Comparison of ENCODE assay signal across 8 cellular contexts in genomic region chr1:109112652-109113285, GRCh38. TPM values are rescaled to one million over a fixed set of nuclear protein-coding genes. Genes with fewer than 3 reads are reported as not detected.
DNase-seq lines count a peak whose midpoint lies in the region; ATAC-seq and TF ChIP-seq lines count a peak whose summit lies in the region.

No MANE protein-coding gene starts in this region.

- TF ChIP-seq POLR2A in adrenal gland (IDR thresholded peaks at IDR 0.05) (no peak), prostate gland (IDR thresholded peaks at IDR 0.05) (no peak), upper lobe of left lung (IDR thresholded peaks at IDR 0.05) (no peak)

- H3K9me3 ChIP-seq in ES-I3 (ENCODE audit: control insufficient read depth, insufficient read depth, low read length) (no peaks in the 10 kb centered on the region), adrenal gland (replicated peaks in 1 of 3) (no peaks in the 10 kb centered on the region), left ventricle myocardium inferior (replicated peaks) (no peaks in the 10 kb centered on the region), prostate gland (no peaks in the 10 kb centered on the region), upper lobe of left lung (no peaks in the 10 kb centered on the region)

- H3K27ac ChIP-seq in adrenal gland (no peak overlapping the region), left ventricle myocardium inferior (replicated peaks) (peak overlapping the region; percentile 20), prostate gland (no peak overlapping the region), upper lobe of left lung (no peak overlapping the region)

- H3K9ac ChIP-seq in ES-I3 (ENCODE audit: low read depth, low read length), result peak overlapping the region; percentile 46; the same call in 1 of the 2 replicates

- intact Hi-C loops in adrenal gland (cut with DNase I), result no loop called here
- intact Hi-C loops in left ventricle myocardium inferior (cut with micrococcal nuclease), result no loop called here
- intact Hi-C loops in prostate gland (cut with DNase I), result loop anchor here (5.0 to 10.0 kb wide), 2 partner anchors 100 to 148 kb away; partner anchors contain the start of genes CLCC1 and SARS1

- peak; percentile 95 to 96 for ATAC-seq in upper lobe of left lung (ENCODE audit: low FRiP score in 2 of 2)

- H3K27me3 ChIP-seq in adrenal gland, result peaks cover 22% of the 10 kb centered on the region
- peaks cover 42% of the 10 kb centered on the region for H3K27me3 ChIP-seq in left ventricle myocardium inferior (ENCODE audit: low read depth)
- H3K27me3 ChIP-seq in prostate gland (replicated peaks; ENCODE audit: insufficient read depth), result no peaks in the 10 kb centered on the region
- peaks cover 0 to 10% (median 4%) of the 10 kb centered on the region in 4 donors for H3K27me3 ChIP-seq in upper lobe of left lung

- H3K36me3 ChIP-seq in ES-I3 (ENCODE audit: insufficient read depth, low read length) (no peaks in the 10 kb centered on the region), adrenal gland (replicated peaks in 1 of 2) (no peaks in the 10 kb centered on the region), left ventricle myocardium inferior (no peaks in the 10 kb centered on the region), prostate gland (no peaks in the 10 kb centered on the region), upper lobe of left lung (no peaks in the 10 kb centered on the region)

- H3K4me1 ChIP-seq in ES-I3 (ENCODE audit: insufficient read depth, low read length), result no peaks in the 10 kb centered on the region
- H3K4me1 ChIP-seq in adrenal gland (replicated peaks in 1 of 2), result peaks cover 0 to 20% of the 10 kb centered on the region in 2 donors
- H3K4me1 ChIP-seq in left ventricle myocardium inferior, result peaks cover 25% of the 10 kb centered on the region
- no peaks in the 10 kb centered on the region for H3K4me1 ChIP-seq in prostate gland (replicated peaks)
- H3K4me1 ChIP-seq in upper lobe of left lung, result peaks cover 16 to 27% (median 19%) of the 10 kb centered on the region in 4 donors

- H3K4me3 ChIP-seq in HFF-Myc (replicated peaks; ENCODE audit: low read depth, low read length) (no peak overlapping the region), adrenal gland (peak overlapping the region in 1 of 4 donors; percentile 43), left ventricle myocardium inferior (peak overlapping the region; percentile 62), prostate gland (no peak overlapping the region), upper lobe of left lung (peak overlapping the region in 3 of 4 donors; percentile 34 to 46 (median 44))

- peak; percentile 68 for DNase-seq in HFF-Myc (ENCODE audit: extremely low read depth, low read depth)
- DNase-seq in NCI-H128 (lab: John Stamatoyannopoulos, UW; ENCODE audit: unreplicated experiment), result peak; percentile 91
- DNase-seq in T-helper 1 cell, result peak; percentile 70 to 87 (median 81)
- peak; percentile 90 to 97 (median 93) for DNase-seq in adrenal gland
- peak; percentile 93 for DNase-seq in left ventricle myocardium inferior
- peak; percentile 87 for DNase-seq in prostate gland (ENCODE audit: low spot score)
- peak; percentile 94 to 98 for DNase-seq in upper lobe of left lung

- 7 to 19% (median 15%) methylated on average over 23 to 31 of the region's 31 CpGs for WGBS in adrenal gland, 4 donors
- WGBS in prostate gland, result 14% methylated on average over 31 of the region's 31 CpGs
- WGBS in upper lobe of left lung, 2 donors, result 7 to 11% methylated on average over 21 to 29 of the region's 31 CpGs

- TF ChIP-seq CTCF in HFF-Myc (IDR thresholded peaks at IDR 0.05; ENCODE audit: low read depth, low read length, missing control alignments) (peak; percentile 98), adrenal gland (IDR thresholded peaks at IDR 0.05) (peak; percentile 83 to 99 (median 92)), left ventricle myocardium inferior (IDR thresholded peaks at IDR 0.05; ENCODE audit: borderline replicate concordance) (peak; percentile 98), prostate gland (IDR thresholded peaks at IDR 0.05) (peak; percentile 92 to 94 (median 93)), upper lobe of left lung (IDR thresholded peaks at IDR 0.05) (peak; percentile 91 to 99 (median 93))

- no peak for TF ChIP-seq EP300 in upper lobe of left lung (IDR thresholded peaks at IDR 0.05)

RNA-seq across cellular contexts. Expression of gene ELAPOR1, which starts 1.1 kb away (rescaled TPM):
- 1 to 10 TPM in 6 of 8 donors, under 1 TPM in 2; 0.09 to 9.9 (median 1.6) TPM for total RNA-seq in adrenal gland
- 10 to 100 TPM in 1 of 3 donors, 1 to 10 TPM in 2; 1.4 to 11.2 (median 5.6) TPM for polyA plus RNA-seq in adrenal gland
- total RNA-seq in left ventricle myocardium inferior, result 0.19 TPM
- 100 to 1,000 TPM; 102 to 621 TPM for total RNA-seq in prostate gland
- total RNA-seq in upper lobe of left lung, result 10 to 100 TPM; 14.7 to 49.3 (median 24.4) TPM

RNA-seq across cellular contexts. Expression of gene TMEM167B, which starts 22.2 kb away (rescaled TPM):
- 10 to 100 TPM; 30.0 to 92.1 (median 50.5) TPM for total RNA-seq in adrenal gland
- polyA plus RNA-seq in adrenal gland, result 100 to 1,000 TPM in 1 of 3 donors, 10 to 100 TPM in 2; 14.2 to 106 (median 16.9) TPM
- total RNA-seq in left ventricle myocardium inferior, result 30.3 TPM
- total RNA-seq in prostate gland, result 10 to 100 TPM; 37.0 to 40.7 TPM
- 10 to 100 TPM; 13.2 to 43.6 (median 30.5) TPM for total RNA-seq in upper lobe of left lung

RNA-seq across cellular contexts. Expression of gene TAF13, which starts 37.0 kb away (rescaled TPM):
- total RNA-seq in adrenal gland (10 to 100 TPM; 11.7 to 68.6 (median 34.6) TPM), left ventricle myocardium inferior (71.6 TPM), prostate gland (10 to 100 TPM; 26.8 to 27.0 TPM), upper lobe of left lung (10 to 100 TPM; 11.5 to 54.6 (median 35.7) TPM)
- polyA plus RNA-seq in adrenal gland, result 10 to 100 TPM; 13.7 to 96.5 (median 21.6) TPM

Comparison
In these comparisons a context has a peak if more than half of its experiments do, and no peak if none do; other contexts are left out.
1. H3K4me3 ChIP-seq: peak in left ventricle myocardium inferior (single experiment) and upper lobe of left lung (3 of 4); none in HFF-Myc (single experiment) and prostate gland (0 of 2).
2. Peak in every context shown above with its lines, with median percentiles within 50 percentile points of each other: DNase-seq and CTCF ChIP-seq.